Comparison of ENCODE assay signal across 22 cellular contexts in genomic region chr1:28950449-28950848, GRCh38. TPM values are rescaled to one million over a fixed set of nuclear protein-coding genes. Genes with fewer than 3 reads are reported as not detected.
DNase-seq lines count a peak whose midpoint lies in the region; ATAC-seq and TF ChIP-seq lines count a peak whose summit lies in the region.
"Had no signal": no experiment of that assay in that cellular context is flagged by ENCODE, and none has a peak within 500 bp of the region (broad histone marks: within the 10 kb centered on the region; RNA-seq: fewer than 3 reads in every experiment).

No MANE protein-coding gene starts in this region.

- peak overlapping the region; percentile 8 to 52 for H3K27ac Mint-ChIP-seq in natural killer cell
- peak overlapping the region in 1 of 2 donors; percentile 3 for H3K27ac Mint-ChIP-seq in natural killer cell treated with Interleukin-12 subunit alpha and Interleukin-12 subunit beta and Interleukin-15 and Interleukin-18, amount 100 ng/mL, for 72 hours
- peak overlapping the region; percentile 49 for H3K27ac Mint-ChIP-seq in central memory CD8-positive, alpha-beta T cell (ENCODE audit: low read depth)
- H3K27ac Mint-ChIP-seq: CD14-positive monocyte; stimulated activated effector memory CD8-positive, alpha-beta T cell treated with anti-CD3 and anti-CD28 coated beads, Interleukin-12 subunit alpha, Interleukin-12 subunit beta, amount 100 ng/mL, for 72 hours had no signal

- H3K27me3 Mint-ChIP-seq in natural killer cell (ENCODE audit: low read depth in 2 of 2): no peaks in the 10 kb centered on the region
- no peaks in the 10 kb centered on the region for H3K27me3 Mint-ChIP-seq in natural killer cell treated with Interleukin-12 subunit alpha and Interleukin-12 subunit beta and Interleukin-15 and Interleukin-18, amount 100 ng/mL, for 72 hours
- H3K27me3 Mint-ChIP-seq in central memory CD8-positive, alpha-beta T cell: no peaks in the 10 kb centered on the region

- H3K4me1 ChIP-seq in neutrophil (ENCODE audit: control insufficient read depth in 1 of 2, insufficient read depth in 1 of 2, low read depth in 1 of 2, low read length in 1 of 2): peaks cover 4 to 10% of the 10 kb centered on the region in 2 experiments
- H3K4me1 ChIP-seq: foreskin keratinocyte had no signal

- no peaks in the 10 kb centered on the region for H3K36me3 ChIP-seq in neutrophil

- no peak overlapping the region for H3K4me3 Mint-ChIP-seq in natural killer cell
- H3K4me3 Mint-ChIP-seq in natural killer cell treated with Interleukin-12 subunit alpha and Interleukin-12 subunit beta and Interleukin-15 and Interleukin-18, amount 100 ng/mL, for 72 hours: no peak overlapping the region
- H3K4me3 Mint-ChIP-seq in central memory CD8-positive, alpha-beta T cell: no peak overlapping the region
- H3K4me3 Mint-ChIP-seq: CD14-positive monocyte; stimulated activated effector memory CD8-positive, alpha-beta T cell treated with anti-CD3 and anti-CD28 coated beads, Interleukin-12 subunit alpha, Interleukin-12 subunit beta, amount 100 ng/mL, for 72 hours had no signal

- peak overlapping the region; percentile 35 for H3K27ac ChIP-seq in neutrophil
- H3K27ac ChIP-seq: foreskin keratinocyte, RWPE1 had no signal

- no peak for ATAC-seq in natural killer cell
- ATAC-seq in natural killer cell treated with Interleukin-12 subunit alpha and Interleukin-12 subunit beta and Interleukin-15 and Interleukin-18, amount 100 ng/mL, for 72 hours: no peak
- no peak for ATAC-seq in central memory CD8-positive, alpha-beta T cell (replicated peaks; ENCODE audit: extremely low read depth, poor library complexity, severe bottlenecking)
- ATAC-seq: foreskin keratinocyte; stimulated activated effector memory CD8-positive, alpha-beta T cell treated with anti-CD3 and anti-CD28 coated beads, Interleukin-12 subunit alpha, Interleukin-12 subunit beta, amount 100 ng/mL, for 72 hours had no signal

- no peak overlapping the region for H3K4me3 ChIP-seq in neutrophil (ENCODE audit: low read depth in 1 of 2, low read length in 1 of 2)

- H3K9me3 ChIP-seq in neutrophil: no peaks in the 10 kb centered on the region

- no peaks in the 10 kb centered on the region for H3K27me3 ChIP-seq in neutrophil
- H3K27me3 ChIP-seq: foreskin keratinocyte had no signal

- H3K36me3 Mint-ChIP-seq in natural killer cell: no peaks in the 10 kb centered on the region
- no peaks in the 10 kb centered on the region for H3K36me3 Mint-ChIP-seq in natural killer cell treated with Interleukin-12 subunit alpha and Interleukin-12 subunit beta and Interleukin-15 and Interleukin-18, amount 100 ng/mL, for 72 hours
- peaks cover 5% of the 10 kb centered on the region for H3K36me3 Mint-ChIP-seq in central memory CD8-positive, alpha-beta T cell (ENCODE audit: insufficient read depth)
- H3K36me3 Mint-ChIP-seq: stimulated activated effector memory CD8-positive, alpha-beta T cell treated with anti-CD3 and anti-CD28 coated beads, Interleukin-12 subunit alpha, Interleukin-12 subunit beta, amount 100 ng/mL, for 72 hours had no signal

- peaks cover 23 to 40% of the 10 kb centered on the region in 2 donors for H3K4me1 Mint-ChIP-seq in natural killer cell
- H3K4me1 Mint-ChIP-seq in natural killer cell treated with Interleukin-12 subunit alpha and Interleukin-12 subunit beta and Interleukin-15 and Interleukin-18, amount 100 ng/mL, for 72 hours (ENCODE audit: low read depth in 2 of 2): peaks cover 13% of the 10 kb centered on the region in 2 donors
- peaks cover 32% of the 10 kb centered on the region for H3K4me1 Mint-ChIP-seq in central memory CD8-positive, alpha-beta T cell

- DNase-seq in natural killer cell (no peak), NCI-H524 (lab: John Stamatoyannopoulos, UW) (peak; percentile 88 to 96), OCI-M2 (lab: John Stamatoyannopoulos, UW; ENCODE audit: unreplicated experiment) (no peak), AG08396 (ENCODE audit: low spot score) (no peak), posterior vena cava (ENCODE audit: low spot score) (no peak)
- no peak for DNase-seq in natural killer cell treated with Interleukin-12 subunit alpha and Interleukin-12 subunit beta and Interleukin-15 and Interleukin-18, amount 100 ng/mL, for 72 hours (ENCODE audit: low spot score)
- DNase-seq in central memory CD8-positive, alpha-beta T cell (ENCODE audit: low spot score in 2 of 2): no peak
- DNase-seq: activated CD4-positive, alpha-beta T cell treated with anti-CD3 and anti-CD28 coated beads, Interleukin-2, amount 50 U/mL, for 48 hours; activated gamma-delta T cell; anterior cingulate cortex; DMS153; foreskin keratinocyte; GDM1; HCEC 1CT; hippocampal formation; KBM-7; NCI-H1436; NCI-H226 had no signal

- no peak for TF ChIP-seq CTCF in natural killer cell (IDR thresholded peaks at IDR 0.05)
- no peak for TF ChIP-seq CTCF in neutrophil (IDR thresholded peaks at IDR 0.05)

- H3K9me3 Mint-ChIP-seq in natural killer cell: no peaks in the 10 kb centered on the region
- H3K9me3 Mint-ChIP-seq in natural killer cell treated with Interleukin-12 subunit alpha and Interleukin-12 subunit beta and Interleukin-15 and Interleukin-18, amount 100 ng/mL, for 72 hours: no peaks in the 10 kb centered on the region
- no peaks in the 10 kb centered on the region for H3K9me3 Mint-ChIP-seq in central memory CD8-positive, alpha-beta T cell
- H3K9me3 Mint-ChIP-seq: CD14-positive monocyte; stimulated activated effector memory CD8-positive, alpha-beta T cell treated with anti-CD3 and anti-CD28 coated beads, Interleukin-12 subunit alpha, Interleukin-12 subunit beta, amount 100 ng/mL, for 72 hours had no signal

- intact Hi-C loops in natural killer cell (cut with micrococcal nuclease) (no loop called here), posterior vena cava (cut with DNase I) (no loop called here)

RNA-seq across cellular contexts. Expression of gene EPB41, which starts 36.1 kb away (rescaled TPM):
- total RNA-seq in natural killer cell: 100 to 1,000 TPM; 151 to 196 (median 172) TPM
- 10 to 100 TPM; 50.7 to 60.5 TPM for total RNA-seq in natural killer cell treated with Interleukin-12 subunit alpha and Interleukin-12 subunit beta and Interleukin-15 and Interleukin-18, amount 100 ng/mL, for 72 hours
- 10 to 100 TPM; 16.6 to 21.7 TPM for total RNA-seq in posterior vena cava

Comparison
In these comparisons a context has a peak if more than half of its experiments do, and no peak if none do; other contexts are left out.
1. DNase-seq: peak in NCI-H524 (2 of 2); none in natural killer cell (single experiment), natural killer cell treated with Interleukin-12 subunit alpha and Interleukin-12 subunit beta and Interleukin-15 and Interleukin-18, amount 100 ng/mL, for 72 hours (single experiment), central memory CD8-positive, alpha-beta T cell (0 of 2), OCI-M2 (single experiment), AG08396 (single experiment) and posterior vena cava (single experiment).